4 cellular contexts compared by ENCODE assay signal in genomic region chr16:70154736-70155135, GRCh38. TPM values are rescaled to one million over a fixed set of nuclear protein-coding genes. Genes with fewer than 3 reads are reported as not detected.
"Had no signal": no experiment of that assay in that cellular context is flagged by ENCODE, and none has a peak within 500 bp of the region (broad histone marks: within the 10 kb centered on the region; RNA-seq: fewer than 3 reads in every experiment).

No MANE protein-coding gene starts in this region.

RNA-seq across cellular contexts. Expression of gene CLEC18C, which starts 18.9 kb away (rescaled TPM):
- total RNA-seq: activated naive CD4-positive, alpha-beta T cell treated with anti-CD3 and anti-CD28 coated beads, Interleukin-2, amount 50 U/mL, for 72 hours; ascending aorta; bronchial epithelial cell had no signal
- polyA plus RNA-seq: cardiac muscle cell had no signal
